In genomic region chrX:149631293-149632165, GRCh38 we compare ENCODE assay signal across 8 cellular contexts.
DNase-seq lines count a peak whose midpoint lies in the region; ATAC-seq lines count a peak whose summit lies in the region.

TMEM185A (minus strand) TSS chrX:149631792; CDS start chrX:149631580, 212 bp downstream.

- H3K4me1 ChIP-seq in mucosa of stomach (ENCODE audit: control insufficient read depth, insufficient read depth, low read length) = peaks cover 18% of the 10 kb centered on the region

- H3K9me3 ChIP-seq in mucosa of stomach (ENCODE audit: control insufficient read depth, low read length) = no peaks in the 10 kb centered on the region

- no peaks in the 10 kb centered on the region for H3K36me3 ChIP-seq in mucosa of stomach (ENCODE audit: control insufficient read depth, insufficient read depth, low read length)

- peak within 1 kb of the TSS; percentile 41 for H3K27ac ChIP-seq in epithelial cell of prostate

- H3K4me3 ChIP-seq in mucosa of stomach (ENCODE audit: low read length) = peak within 1 kb of the TSS; percentile 71

- DNase-seq in CD1c-positive myeloid dendritic cell (ENCODE audit: extremely low spot score) = peak; percentile 67
- peak; percentile 37 for DNase-seq in NOMO-1 (lab: John Stamatoyannopoulos, UW; ENCODE audit: unreplicated experiment in 2 of 2)
- DNase-seq in activated CD8-positive, alpha-beta memory T cell treated with anti-CD3 and anti-CD28 coated beads, Interleukin-2, amount 50 U/mL, for 4 hours = peak; percentile 71
- no peak for DNase-seq in epithelial cell of prostate (ENCODE audit: low read depth, low spot score)
- peak; percentile 80 for DNase-seq in stimulated activated CD8-positive, alpha-beta memory T cell treated with anti-CD3 and anti-CD28 coated beads, Interleukin-4, amount 100 ng/mL, for 48 hours

- H3K9ac ChIP-seq in mucosa of stomach (ENCODE audit: low read length) = peak within 1 kb of the TSS; percentile 64

- H3K27me3 ChIP-seq in mucosa of stomach (ENCODE audit: control insufficient read depth, insufficient read depth, low read length) = no peaks in the 10 kb centered on the region

- ATAC-seq in GM19397 (IDR thresholded peaks at IDR 0.05; ENCODE audit: unreplicated experiment) (peak; percentile 93), HG03558 (IDR thresholded peaks at IDR 0.05; ENCODE audit: extremely low read depth, unreplicated experiment) (peak; percentile 64)
